ENCODE assay signal across 20 cellular contexts in the genomic region with DNA sequence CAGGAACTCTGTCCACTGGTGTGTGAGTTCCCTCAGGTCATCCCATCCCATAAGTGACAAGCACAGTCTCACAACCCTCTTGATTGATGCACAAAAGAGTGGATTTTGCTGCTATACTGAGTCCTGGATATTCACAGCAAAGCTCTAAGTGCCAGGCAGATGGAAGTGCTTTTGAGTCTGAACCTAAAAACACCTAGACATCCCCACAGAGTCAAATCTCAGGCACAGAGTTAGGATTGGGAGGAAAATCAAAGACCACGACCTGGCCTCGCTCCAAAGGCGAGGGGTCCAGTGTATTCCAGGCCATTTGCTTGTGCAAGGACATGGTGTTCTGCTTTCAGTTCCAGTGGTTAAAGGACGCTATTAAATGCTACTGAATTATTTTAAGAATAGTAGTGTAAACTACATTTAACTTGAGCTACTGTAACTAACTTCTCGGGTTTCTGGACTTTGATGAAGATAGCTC. TPM values are rescaled to one million over a fixed set of nuclear protein-coding genes. Genes with fewer than 3 reads are reported as not detected.
DNase-seq lines count a peak whose midpoint lies in the region; ATAC-seq and TF ChIP-seq lines count a peak whose summit lies in the region.
"Had no signal": no experiment of that assay in that cellular context is flagged by ENCODE, and none has a peak within 500 bp of the region (broad histone marks: within the 10 kb centered on the region; RNA-seq: fewer than 3 reads in every experiment).

No MANE protein-coding gene starts in this region.

- H3K4me2 ChIP-seq in BLaER1 treated with 17β-estradiol and CSF1 and Interleukin-3, amounts not matched to agents 10 nM and 100 nM = peak overlapping the region; percentile 67 to 89 (median 85)
- no peak overlapping the region for H3K4me2 ChIP-seq in PC-9

- ATAC-seq in lower lobe of right lung = no peak
- no peak for ATAC-seq in gastrocnemius medialis
- ATAC-seq in GM18505 (IDR thresholded peaks at IDR 0.05; ENCODE audit: unreplicated experiment) = no peak
- no peak for ATAC-seq in stimulated activated naive B cell treated with anti-CD40 and anti-IgM and Interleukin-4, amounts not matched to agents 10 μg/mL and 1 μg/mL and 100 μg/mL, for 72 hours (replicated peaks)
- ATAC-seq: esophagus mucosa; naive thymus-derived CD4-positive, alpha-beta T cell; sciatic nerve had no signal

- TF ChIP-seq CTCF in lower lobe of right lung (IDR thresholded peaks at IDR 0.05) (no peak), gastrocnemius medialis (IDR thresholded peaks at IDR 0.05 in 4 of 5, conservative IDR thresholded peaks at IDR 0.05 in 1 of 5) (no peak), PC-9 (conservative IDR thresholded peaks at IDR 0.05) (no peak)

- H3K36me3 Mint-ChIP-seq in stimulated activated naive B cell treated with anti-CD40 and anti-IgM and Interleukin-4, amounts not matched to agents 10 μg/mL and 1 μg/mL and 100 μg/mL, for 72 hours = peaks cover 11 to 36% of the 10 kb centered on the region in 2 donors

- no peak overlapping the region for H3K27ac Mint-ChIP-seq in stimulated activated naive B cell treated with anti-CD40 and anti-IgM and Interleukin-4, amounts not matched to agents 10 μg/mL and 1 μg/mL and 100 μg/mL, for 72 hours
- H3K27ac Mint-ChIP-seq: B cell; T-helper 1 cell treated with Interleukin-12 subunit alpha and Interleukin-12 subunit beta and Interleukin-4 antibody, amounts not matched to agents 30 μg/mL and 1 μg/mL, for 36 hours had no signal

- POLR2A ChIA-PET in PC-9 (lab: Charles Lee; ENCODE audit: unreplicated experiment) = no interaction called here

- H3K4me3 ChIP-seq in BLaER1 treated with 17β-estradiol and CSF1 and Interleukin-3, amounts not matched to agents 10 nM and 100 nM = no peak overlapping the region
- H3K4me3 ChIP-seq in SJCRH30 (no peak overlapping the region), lower lobe of right lung (no peak overlapping the region), gastrocnemius medialis (no peak overlapping the region), PC-9 (no peak overlapping the region)
- H3K4me3 ChIP-seq: coronary artery, vagina had no signal

- peaks cover 54 to 100% (median 100%) of the 10 kb centered on the region in 11 experiments; a peak in 21 of 22 replicates for H4K20me1 ChIP-seq in BLaER1 treated with 17β-estradiol and CSF1 and Interleukin-3, amounts not matched to agents 10 nM and 100 nM
- H4K20me1 ChIP-seq in PC-9 (ENCODE audit: insufficient read depth) = no peaks in the 10 kb centered on the region

- intact Hi-C loops in lower lobe of right lung (cut with DNase I) = no loop called here
- intact Hi-C loops in gastrocnemius medialis (cut with DNase I; ENCODE audit: low total_unique reads) = loop anchor here (5.0 kb wide), 1 partner anchor 57 kb away; the partner anchor contains the start of gene RREB1
- intact Hi-C loops in PC-9 (cut with micrococcal nuclease; ENCODE audit: unreplicated experiment) = no loop called here

- no peaks in the 10 kb centered on the region for H3K9me3 Mint-ChIP-seq in stimulated activated naive B cell treated with anti-CD40 and anti-IgM and Interleukin-4, amounts not matched to agents 10 μg/mL and 1 μg/mL and 100 μg/mL, for 72 hours
- H3K9me3 Mint-ChIP-seq: naive thymus-derived CD4-positive, alpha-beta T cell; T-helper 1 cell treated with Interleukin-12 subunit alpha and Interleukin-12 subunit beta and Interleukin-4 antibody, amounts not matched to agents 30 μg/mL and 1 μg/mL, for 36 hours had no signal

- no peaks in the 10 kb centered on the region for H3K27me3 ChIP-seq in BLaER1 treated with 17β-estradiol and CSF1 and Interleukin-3, amounts not matched to agents 10 nM and 100 nM
- no peaks in the 10 kb centered on the region for H3K27me3 ChIP-seq in SJCRH30
- no peaks in the 10 kb centered on the region for H3K27me3 ChIP-seq in lower lobe of right lung (ENCODE audit: low read depth)
- H3K27me3 ChIP-seq in gastrocnemius medialis = no peaks in the 10 kb centered on the region
- H3K27me3 ChIP-seq in PC-9 (ENCODE audit: insufficient read depth, low read depth) = no peaks in the 10 kb centered on the region
- H3K27me3 ChIP-seq: vagina had no signal

- no peaks in the 10 kb centered on the region for H3K9me3 ChIP-seq in BLaER1 treated with 17β-estradiol and CSF1 and Interleukin-3, amounts not matched to agents 10 nM and 100 nM (replicated peaks in 1 of 11)
- H3K9me3 ChIP-seq in SJCRH30 (replicated peaks) (no peaks in the 10 kb centered on the region), lower lobe of right lung (no peaks in the 10 kb centered on the region), gastrocnemius medialis (no peaks in the 10 kb centered on the region), PC-9 (ENCODE audit: insufficient read depth, low read depth) (no peaks in the 10 kb centered on the region)
- H3K9me3 ChIP-seq: vagina had no signal

- DNase-seq in SJCRH30 (no peak), lower lobe of right lung (no peak), gastrocnemius medialis (no peak), PC-9 (no peak)
- DNase-seq in stimulated activated naive B cell treated with anti-CD40 and anti-IgM and Interleukin-4, amounts not matched to agents 10 μg/mL and 1 μg/mL and 100 μg/mL, for 72 hours = no peak
- no peak for DNase-seq in activated CD4-positive, alpha-beta T cell treated with anti-CD3 and anti-CD28 coated beads, Interleukin-2, amount 50 U/mL, for 4 hours
- DNase-seq: activated CD4-positive, CD25-positive, alpha-beta regulatory T cell treated with anti-CD3 and anti-CD28 coated beads, Interleukin-2, amount 50 U/mL, for 72 hours; activated naive CD4-positive, alpha-beta T cell treated with Interleukin-2 at 50 U/mL for 16 hours; DMS53; kidney; naive thymus-derived CD4-positive, alpha-beta T cell; NCI-H1092 had no signal

- no peak for TF ChIP-seq POLR2A in gastrocnemius medialis (IDR thresholded peaks at IDR 0.05)
- TF ChIP-seq POLR2A in GM18505 (IDR thresholded peaks at IDR 0.05; ENCODE audit: borderline replicate concordance, extremely low read depth, insufficient read depth, insufficient read length) = no peak

- H2AFZ ChIP-seq in PC-9 = no peak overlapping the region

- no peak overlapping the region for H3K9ac ChIP-seq in BLaER1 treated with 17β-estradiol and CSF1 and Interleukin-3, amounts not matched to agents 10 nM and 100 nM

- H3K36me3 ChIP-seq in BLaER1 treated with 17β-estradiol and CSF1 and Interleukin-3, amounts not matched to agents 10 nM and 100 nM = peaks cover 0 to 51% (median 15%) of the 10 kb centered on the region in 11 experiments; a peak in 16 of 22 replicates
- H3K36me3 ChIP-seq in SJCRH30 (no peaks in the 10 kb centered on the region), lower lobe of right lung (no peaks in the 10 kb centered on the region), gastrocnemius medialis (no peaks in the 10 kb centered on the region), PC-9 (ENCODE audit: low read depth) (no peaks in the 10 kb centered on the region)
- H3K36me3 ChIP-seq: vagina had no signal

- 0 out of 22 replicates have a peak overlapping the region, but pooled peaks of 1 of the 11 experiments have one; percentile 59 for H3K27ac ChIP-seq in BLaER1 treated with 17β-estradiol and CSF1 and Interleukin-3, amounts not matched to agents 10 nM and 100 nM
- H3K27ac ChIP-seq in SJCRH30 = peak overlapping the region; percentile 87; the same call in 1 of the 2 replicates
- H3K27ac ChIP-seq in lower lobe of right lung = peak overlapping the region; percentile 43
- peak overlapping the region; percentile 69 to 80 (median 76) for H3K27ac ChIP-seq in gastrocnemius medialis
- H3K27ac ChIP-seq in PC-9 = no peak overlapping the region
- H3K27ac ChIP-seq: coronary artery, vagina had no signal

- H3K9me2 ChIP-seq in PC-9 (ENCODE audit: insufficient read depth) = no peaks in the 10 kb centered on the region

- in situ Hi-C loops in gastrocnemius medialis (cut with MboI; ENCODE audit: low sequenced_read_pairs in 4 of 4) = no loop called here

- peaks cover 54 to 86% of the 10 kb centered on the region in 2 donors for H3K4me1 Mint-ChIP-seq in stimulated activated naive B cell treated with anti-CD40 and anti-IgM and Interleukin-4, amounts not matched to agents 10 μg/mL and 1 μg/mL and 100 μg/mL, for 72 hours

- peaks cover 76% of the 10 kb centered on the region for H3K79me2 ChIP-seq in PC-9 (ENCODE audit: low read depth)

- peaks cover 6% of the 10 kb centered on the region; the same call in 1 of the 2 replicates for H3F3A ChIP-seq in PC-9 (ENCODE audit: insufficient read depth, low read depth)

- no TSS peak for BruUV-seq in PC-9 (replicated peaks; lab: Mats Ljungman, UMichigan)

- H3K4me1 ChIP-seq in BLaER1 treated with 17β-estradiol and CSF1 and Interleukin-3, amounts not matched to agents 10 nM and 100 nM = peaks cover 89 to 100% (median 90%) of the 10 kb centered on the region in 10 experiments
- peaks cover 26% of the 10 kb centered on the region for H3K4me1 ChIP-seq in SJCRH30
- peaks cover 95% of the 10 kb centered on the region for H3K4me1 ChIP-seq in lower lobe of right lung
- peaks cover 75 to 80% of the 10 kb centered on the region in 2 donors for H3K4me1 ChIP-seq in gastrocnemius medialis
- H3K4me1 ChIP-seq in PC-9 (replicated peaks; ENCODE audit: insufficient read depth) = peaks cover 33% of the 10 kb centered on the region

- H3K27me3 Mint-ChIP-seq in stimulated activated naive B cell treated with anti-CD40 and anti-IgM and Interleukin-4, amounts not matched to agents 10 μg/mL and 1 μg/mL and 100 μg/mL, for 72 hours = no peaks in the 10 kb centered on the region
- H3K27me3 Mint-ChIP-seq: B cell; naive thymus-derived CD4-positive, alpha-beta T cell had no signal

- CTCF ChIA-PET in PC-9 (lab: Charles Lee) = no interaction called here

- H3K4me3 Mint-ChIP-seq in stimulated activated naive B cell treated with anti-CD40 and anti-IgM and Interleukin-4, amounts not matched to agents 10 μg/mL and 1 μg/mL and 100 μg/mL, for 72 hours = no peak overlapping the region
- H3K4me3 Mint-ChIP-seq: B cell; T-helper 1 cell treated with Interleukin-12 subunit alpha and Interleukin-12 subunit beta and Interleukin-4 antibody, amounts not matched to agents 30 μg/mL and 1 μg/mL, for 36 hours had no signal

RNA-seq across cellular contexts. Expression of gene RREB1, which starts 56.8 kb away (rescaled TPM):
- total RNA-seq in SJCRH30 (2014; rRNA removed; shearing (Covaris generic)) = 12.3 and 13.4 TPM in 2 replicates
- total RNA-seq in lower lobe of right lung = 62.8 TPM
- 10 to 100 TPM; 18.0 to 41.3 (median 39.2) TPM for total RNA-seq in gastrocnemius medialis
- total RNA-seq in PC-9 (2021) = 29.2 and 38.4 TPM in 2 replicates
